In genomic region chr7:156827587-156828203, GRCh38 we compare ENCODE assay signal across 9 cellular contexts.
DNase-seq lines count a peak whose midpoint lies in the region; TF ChIP-seq lines count a peak whose summit lies in the region.
"Had no signal": no experiment of that assay in that cellular context is flagged by ENCODE, and none has a peak within 500 bp of the region (broad histone marks: within the 10 kb centered on the region; RNA-seq: fewer than 3 reads in every experiment).

No MANE protein-coding gene starts in this region.

- H3K9me3 ChIP-seq in CD4-positive, alpha-beta memory T cell (ENCODE audit: control insufficient read depth in 1 of 2, low read length in 2 of 2), result no peaks in the 10 kb centered on the region
- no peaks in the 10 kb centered on the region for H3K9me3 ChIP-seq in Karpas-422 (ENCODE audit: low read length)
- H3K9me3 ChIP-seq in mammary epithelial cell (replicated peaks; ENCODE audit: insufficient read depth, low read length), result no peaks in the 10 kb centered on the region
- no peaks in the 10 kb centered on the region for H3K9me3 ChIP-seq in mesodermal cell (ENCODE audit: control insufficient read depth, low read length)

- 98% methylated on average over 6 of the region's 6 CpGs for WGBS in mammary epithelial cell (ENCODE audit: low coverage, missing lambda C conversion rate)
- 81 to 89% methylated on average over 5 to 6 of the region's 6 CpGs for WGBS in mesodermal cell (ENCODE audit: insufficient coverage in 2 of 2), 2 experiments

- H2AFZ ChIP-seq in Karpas-422 (ENCODE audit: low read length) (no peak overlapping the region), mammary epithelial cell (ENCODE audit: low read depth, low read length) (no peak overlapping the region)

- in situ Hi-C loops in mammary epithelial cell (cut with MboI; ENCODE audit: low sequenced_read_pairs in 2 of 2), result no loop called here

- H3K79me2 ChIP-seq in Karpas-422 (ENCODE audit: low read length) (peaks cover 81% of the 10 kb centered on the region), mammary epithelial cell (ENCODE audit: insufficient read depth, low read length) (no peaks in the 10 kb centered on the region)

- intact Hi-C loops in CD4-positive, alpha-beta memory T cell (cut with micrococcal nuclease), result no loop called here
- intact Hi-C loops in mammary epithelial cell (cut with micrococcal nuclease), result no loop called here

- no peaks in the 10 kb centered on the region for H3K27me3 Mint-ChIP-seq in CD4-positive, alpha-beta memory T cell

- peaks cover 0 to 4% (median 3%) of the 10 kb centered on the region in 4 donors for H3K4me1 Mint-ChIP-seq in CD4-positive, alpha-beta memory T cell

- H3K9me3 Mint-ChIP-seq in CD4-positive, alpha-beta memory T cell, result no peaks in the 10 kb centered on the region

- no peaks in the 10 kb centered on the region for H3K4me1 ChIP-seq in CD4-positive, alpha-beta memory T cell (ENCODE audit: insufficient read depth, low read length)
- peaks cover 51% of the 10 kb centered on the region for H3K4me1 ChIP-seq in Karpas-422 (ENCODE audit: low read length)
- H3K4me1 ChIP-seq in mammary epithelial cell (ENCODE audit: insufficient read depth, low read length), result no peaks in the 10 kb centered on the region
- H3K4me1 ChIP-seq in mesodermal cell (ENCODE audit: control insufficient read depth, insufficient read depth, low read length, poor library complexity, severe bottlenecking), result no peaks in the 10 kb centered on the region

- H4K20me1 ChIP-seq in Karpas-422 (ENCODE audit: insufficient read depth, low read depth, low read length) (no peaks in the 10 kb centered on the region), mammary epithelial cell (ENCODE audit: insufficient read depth, low read length) (no peaks in the 10 kb centered on the region)

- no peak overlapping the region for H3K4me3 Mint-ChIP-seq in CD4-positive, alpha-beta memory T cell

- no TSS peak for BruUV-seq in mammary epithelial cell (replicated peaks; lab: Mats Ljungman, UMichigan)

- no peaks in the 10 kb centered on the region for H3K27me3 ChIP-seq in CD4-positive, alpha-beta memory T cell (ENCODE audit: insufficient read depth, low read length)
- H3K27me3 ChIP-seq in Karpas-422 (ENCODE audit: low read length), result no peaks in the 10 kb centered on the region
- no peaks in the 10 kb centered on the region for H3K27me3 ChIP-seq in mammary epithelial cell (ENCODE audit: insufficient read depth, low read length)

- CTCF ChIA-PET in CD4-positive, alpha-beta memory T cell (lab: Charles Lee; ENCODE audit: partially characterized antibody), result no interaction called here
- CTCF ChIA-PET in mammary epithelial cell (lab: Charles Lee; ENCODE audit: low non-redundant PET), result no interaction called here

- peaks cover 14 to 23% of the 10 kb centered on the region in 2 donors for H3K36me3 Mint-ChIP-seq in CD4-positive, alpha-beta memory T cell

- H3K27ac ChIP-seq in CD4-positive, alpha-beta memory T cell (ENCODE audit: low read depth, low read length), result no peak overlapping the region
- H3K27ac ChIP-seq in Karpas-422 (ENCODE audit: low read length) (peak overlapping the region; percentile 94), mammary epithelial cell (ENCODE audit: insufficient read depth, low read depth, low read length) (no peak overlapping the region), mesodermal cell (ENCODE audit: low read depth, low read length, severe bottlenecking) (peak overlapping the region; percentile 29)

- no peaks in the 10 kb centered on the region for H3K9me2 ChIP-seq in Karpas-422 (replicated peaks; ENCODE audit: insufficient read depth, low read length)

- H3K4me2 ChIP-seq in Karpas-422 (ENCODE audit: low read depth, low read length, poor library complexity, severe bottlenecking), result no peak overlapping the region
- H3K4me2 ChIP-seq in mammary epithelial cell (ENCODE audit: insufficient read depth, low read depth, low read length), result no peak overlapping the region

- POLR2A ChIA-PET in CD4-positive, alpha-beta memory T cell (lab: Charles Lee; ENCODE audit: partially characterized antibody), result no interaction called here

- peak in 3 of 5 donors; percentile 6 to 8 (median 7) for DNase-seq in CD4-positive, alpha-beta memory T cell
- DNase-seq in Karpas-422, result peak; percentile 57
- no peak for DNase-seq in mammary epithelial cell
- no peak for DNase-seq in SKM-1 treated with dmso at 0.1 percent for 144 hours (lab: John Stamatoyannopoulos, UW; ENCODE audit: unreplicated experiment)
- DNase-seq in NOMO-1 (lab: John Stamatoyannopoulos, UW; ENCODE audit: unreplicated experiment in 2 of 2), result no peak
- DNase-seq in SW480 (ENCODE audit: low spot score), result no peak
- no peak for DNase-seq in NCI-H446 (lab: John Stamatoyannopoulos, UW)
- DNase-seq: stimulated activated CD4-positive, alpha-beta T cell treated with anti-CD3 and anti-CD28 coated beads, Interleukin-4, amount 100 ng/mL, for 24 hours had no signal

- TF ChIP-seq CTCF in mammary epithelial cell (conservative IDR thresholded peaks at IDR 0.05 in 1 of 2, IDR thresholded peaks at IDR 0.05 in 1 of 2; ENCODE audit: extremely low read depth in 1 of 2, insufficient read depth in 1 of 2, low read depth in 1 of 2, low read length in 2 of 2), result peak; percentile 48 to 56

- no peak overlapping the region for H3K4me3 ChIP-seq in CD4-positive, alpha-beta memory T cell (ENCODE audit: low read length in 2 of 2)
- H3K4me3 ChIP-seq in Karpas-422 (ENCODE audit: low read length), result no peak overlapping the region
- H3K4me3 ChIP-seq in mammary epithelial cell (replicated peaks in 1 of 3; ENCODE audit: insufficient read depth in 1 of 3, low read depth in 2 of 3, low read length in 3 of 3), result no peak overlapping the region
- H3K4me3 ChIP-seq in mesodermal cell (ENCODE audit: extremely low read depth, insufficient read depth, low read length, poor library complexity, severe bottlenecking), result no peak overlapping the region

- H3K9ac ChIP-seq in Karpas-422 (ENCODE audit: low read length) (no peak overlapping the region), mammary epithelial cell (ENCODE audit: insufficient read depth, low read length) (no peak overlapping the region)

- peak overlapping the region in 1 of 7 donors; percentile 6 for H3K27ac Mint-ChIP-seq in CD4-positive, alpha-beta memory T cell

- dilution Hi-C loops in mammary epithelial cell (cut with HindIII; ENCODE audit: low sequenced_read_pairs), result no loop called here

- H3K36me3 ChIP-seq in CD4-positive, alpha-beta memory T cell (ENCODE audit: insufficient read depth, low read length), result peaks cover 8% of the 10 kb centered on the region
- H3K36me3 ChIP-seq in Karpas-422 (ENCODE audit: insufficient read depth, low read length) (peaks cover 23% of the 10 kb centered on the region), mammary epithelial cell (ENCODE audit: insufficient read depth, low read length) (peaks cover 2% of the 10 kb centered on the region), mesodermal cell (ENCODE audit: control insufficient read depth, insufficient read depth, low read length) (peaks cover 19% of the 10 kb centered on the region)

Comparison
In these comparisons a context has a peak if more than half of its experiments do, and no peak if none do; other contexts are left out.
1. DNase-seq: peak in CD4-positive, alpha-beta memory T cell (3 of 5) and Karpas-422 (single experiment); none in mammary epithelial cell (single experiment), SKM-1 treated with dmso at 0.1 percent for 144 hours (single experiment), NOMO-1 (0 of 2), SW480 (single experiment) and NCI-H446 (0 of 2).
2. H3K27ac ChIP-seq: peak in Karpas-422 (single experiment) and mesodermal cell (single experiment); none in CD4-positive, alpha-beta memory T cell (single experiment) and mammary epithelial cell (single experiment).